In the genomic region with DNA sequence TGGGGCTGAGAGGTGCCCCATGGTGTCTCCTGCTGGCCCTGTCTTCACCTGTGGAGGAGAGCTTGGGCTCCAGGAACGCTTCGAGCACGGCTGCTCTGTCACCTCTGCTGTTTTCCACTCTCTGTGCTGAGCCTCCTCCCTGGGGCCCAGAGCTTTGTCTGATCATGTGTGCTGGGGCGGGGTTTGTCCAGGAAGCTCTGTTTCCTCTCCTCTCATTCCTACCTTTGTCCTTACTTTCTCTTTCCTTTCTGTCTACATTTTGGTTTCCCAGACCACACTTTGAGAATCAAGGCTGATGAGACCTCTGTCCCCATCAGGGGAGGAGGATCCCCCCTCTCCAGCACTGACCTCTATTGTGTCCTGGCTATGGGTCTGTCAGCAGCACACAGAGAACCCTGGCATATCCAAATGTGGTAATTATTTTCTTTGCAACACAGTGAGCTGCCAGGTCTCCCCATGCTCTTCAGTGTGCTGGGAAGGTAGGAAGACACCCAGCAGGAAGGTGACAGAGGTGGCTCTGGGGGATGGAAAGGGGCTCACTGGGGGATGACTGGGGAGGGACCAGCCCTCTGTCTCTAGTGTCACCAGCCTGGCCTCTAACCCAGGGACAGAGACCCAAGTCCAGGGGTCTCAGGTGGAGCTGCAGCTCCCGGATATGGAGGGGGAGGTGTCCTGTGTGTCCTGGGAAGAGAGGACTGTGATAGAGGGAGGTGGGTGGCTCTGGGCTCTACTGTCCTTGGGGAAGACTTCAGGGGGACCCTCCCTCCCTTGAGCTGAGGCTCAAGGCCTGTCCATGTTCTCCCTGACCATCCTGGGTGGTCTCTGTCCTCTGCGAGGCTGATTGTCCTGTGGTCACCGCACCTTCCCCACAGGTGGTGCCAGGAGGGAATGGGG, we compare ENCODE assay signal across 8 cellular contexts. TPM values are rescaled to one million over a fixed set of nuclear protein-coding genes. Genes with fewer than 3 reads are reported as not detected.
A peak's percentile ranks its signal among the peaks of the same experiment; 100 is the strongest.
DNase-seq lines count a peak whose midpoint lies in the region; ATAC-seq and TF ChIP-seq lines count a peak whose summit lies in the region.

A gene (minus strand): TSS at position 128 of the 894 bp plus-strand sequence. CDS start 107 bp downstream, at position 21.

- TF ChIP-seq CTCF in adrenal gland (IDR thresholded peaks at IDR 0.05): no peak

- DNase-seq in SK-MEL-5 (ENCODE audit: low read depth, low spot score) (peak; percentile 70), adrenal gland (peak in 6 of 7 donors; percentile 40 to 71 (median 54)), medulla oblongata (ENCODE audit: extremely low spot score) (peak; percentile 36), SKM-1 treated with dmso at 0.1 percent for 144 hours (lab: John Stamatoyannopoulos, UW; ENCODE audit: unreplicated experiment) (no peak), NCI-H187 (lab: John Stamatoyannopoulos, UW) (no peak)

- H3K36me3 ChIP-seq in adrenal gland (replicated peaks in 1 of 2): no peaks in the 10 kb centered on the region
- peaks cover 3 to 9% (median 6%) of the 10 kb centered on the region in 5 donors for H3K36me3 ChIP-seq in subcutaneous abdominal adipose tissue (ENCODE audit: control insufficient read depth in 5 of 5, insufficient read depth in 5 of 5, low read length in 5 of 5)

- in situ Hi-C loops in SK-MEL-5 (cut with HindIII; ENCODE audit: low pct_unique_long_range_greater_than_20kb, low sequenced_read_pairs): no loop called here

- no peaks in the 10 kb centered on the region for H3K9me3 ChIP-seq in adrenal gland (replicated peaks in 1 of 3)
- H3K9me3 ChIP-seq in subcutaneous abdominal adipose tissue (ENCODE audit: control insufficient read depth in 5 of 5, low read length in 5 of 5): no peaks in the 10 kb centered on the region

- peak within 1 kb of the TSS in 1 of 4 donors; percentile 9 for H3K4me3 ChIP-seq in adrenal gland
- peak within 1 kb of the TSS in 4 of 5 donors; percentile 33 to 60 (median 44) for H3K4me3 ChIP-seq in subcutaneous abdominal adipose tissue (ENCODE audit: low read depth in 1 of 5, low read length in 5 of 5)

- peak within 1 kb of the TSS in 3 of 5 donors; percentile 31 to 78 (median 69) for H3K9ac ChIP-seq in subcutaneous abdominal adipose tissue (ENCODE audit: low read length in 5 of 5)

- peaks cover 0 to 7% of the 10 kb centered on the region in 2 donors for H3K4me1 ChIP-seq in adrenal gland (replicated peaks in 1 of 2)
- H3K4me1 ChIP-seq in subcutaneous abdominal adipose tissue (ENCODE audit: control insufficient read depth in 5 of 5, insufficient read depth in 5 of 5, low read length in 5 of 5): peaks cover 2 to 47% (median 20%) of the 10 kb centered on the region in 5 donors

- TF ChIP-seq POLR2A in GM19099 (IDR thresholded peaks at IDR 0.05; ENCODE audit: extremely low read depth, insufficient read length, low read depth) (peak; percentile 46), adrenal gland (IDR thresholded peaks at IDR 0.05) (no peak)

- WGBS in adrenal gland, 4 donors: 48 to 62% (median 57%) methylated on average over 4 to 7 of the region's 7 CpGs

- ATAC-seq in GM21737 (IDR thresholded peaks at IDR 0.05; ENCODE audit: unreplicated experiment): no peak

- no peaks in the 10 kb centered on the region for H3K27me3 ChIP-seq in adrenal gland
- no peaks in the 10 kb centered on the region for H3K27me3 ChIP-seq in subcutaneous abdominal adipose tissue (ENCODE audit: control insufficient read depth in 5 of 5, insufficient read depth in 4 of 5, low read length in 5 of 5)

- H3K27ac ChIP-seq in adrenal gland (peak within 1 kb of the TSS in 2 of 5 donors; percentile 26 to 61), subcutaneous abdominal adipose tissue (ENCODE audit: low read depth, low read length) (peak within 1 kb of the TSS; percentile 75)

- intact Hi-C loops in adrenal gland (cut with DNase I): loop anchor here (2.0 to 5.0 kb wide), 2 partner anchors 76 kb away; no protein-coding TSS in a partner anchor

RNA-seq across cellular contexts. Expression of the gene that starts here (rescaled TPM):
- total RNA-seq in SK-MEL-5 (2014; rRNA removed; shearing (Covaris generic)): 31.2 and 38.8 TPM in 2 replicates
- 131 and 160 TPM in 2 replicates for polyA plus RNA-seq in SK-MEL-5 (2015; cell fraction: cytosol; rRNA removed)
- 196 and 277 TPM in 2 replicates for polyA plus RNA-seq in SK-MEL-5 (2015; cell fraction: nucleus; rRNA removed)
- total RNA-seq in adrenal gland: 10 to 100 TPM; 15.2 to 35.2 (median 26.6) TPM
- 10 to 100 TPM; 15.5 to 59.5 (median 17.7) TPM for polyA plus RNA-seq in adrenal gland

Comparison
In these comparisons a context has a peak if more than half of its experiments do, and no peak if none do; other contexts are left out.
1. DNase-seq: peak in SK-MEL-5 (single experiment), adrenal gland (6 of 7) and medulla oblongata (single experiment); none in SKM-1 treated with dmso at 0.1 percent for 144 hours (single experiment) and NCI-H187 (0 of 2).